In genomic region chr6:14121936-14122344, GRCh38 we compare ENCODE assay signal across 8 cellular contexts. TPM values are rescaled to one million over a fixed set of nuclear protein-coding genes. Genes with fewer than 3 reads are reported as not detected.
DNase-seq lines count a peak whose midpoint lies in the region; ATAC-seq and TF ChIP-seq lines count a peak whose summit lies in the region.

No MANE protein-coding gene starts in this region.

- no peaks in the 10 kb centered on the region for H3K9me3 Mint-ChIP-seq in activated naive CD4-positive, alpha-beta T cell treated with anti-CD3 and anti-CD28 coated beads, Interleukin-2, amount 50 U/mL, for 72 hours

- no peaks in the 10 kb centered on the region for H3K9me3 ChIP-seq in mammary epithelial cell (replicated peaks; ENCODE audit: insufficient read depth, low read length)
- no peaks in the 10 kb centered on the region for H3K9me3 ChIP-seq in thyroid gland

- H3K79me2 ChIP-seq in mammary epithelial cell (ENCODE audit: insufficient read depth, low read length), result no peaks in the 10 kb centered on the region

- TF ChIP-seq CTCF in mammary epithelial cell (conservative IDR thresholded peaks at IDR 0.05 in 1 of 2, IDR thresholded peaks at IDR 0.05 in 1 of 2; ENCODE audit: extremely low read depth in 1 of 2, insufficient read depth in 1 of 2, low read depth in 1 of 2, low read length in 2 of 2) (no peak), thyroid gland (IDR thresholded peaks at IDR 0.05) (no peak)

- 93% methylated on average over 4 of the region's 4 CpGs for WGBS in mammary epithelial cell (ENCODE audit: low coverage, missing lambda C conversion rate)
- WGBS in thyroid gland, 2 donors, result 89 to 93% methylated on average over 4 of the region's 4 CpGs

- in situ Hi-C loops in mammary epithelial cell (cut with MboI; ENCODE audit: low sequenced_read_pairs in 2 of 2), result no loop called here

- no peak overlapping the region for H3K27ac ChIP-seq in mammary epithelial cell (ENCODE audit: insufficient read depth, low read depth, low read length)
- no peak overlapping the region for H3K27ac ChIP-seq in thyroid gland

- peaks cover 5% of the 10 kb centered on the region for H3K4me1 ChIP-seq in mammary epithelial cell (ENCODE audit: insufficient read depth, low read length)
- peaks cover 7 to 9% of the 10 kb centered on the region in 2 donors for H3K4me1 ChIP-seq in thyroid gland

- H3K36me3 ChIP-seq in mammary epithelial cell (ENCODE audit: insufficient read depth, low read length) (no peaks in the 10 kb centered on the region), thyroid gland (no peaks in the 10 kb centered on the region)

- H3K36me3 Mint-ChIP-seq in activated naive CD4-positive, alpha-beta T cell treated with anti-CD3 and anti-CD28 coated beads, Interleukin-2, amount 50 U/mL, for 72 hours, result peaks cover 23 to 50% of the 10 kb centered on the region in 2 donors

- BruUV-seq in mammary epithelial cell (replicated peaks; lab: Mats Ljungman, UMichigan), result no TSS peak

- H3K27me3 ChIP-seq in mammary epithelial cell (ENCODE audit: insufficient read depth, low read length), result no peaks in the 10 kb centered on the region
- H3K27me3 ChIP-seq in thyroid gland, result no peaks in the 10 kb centered on the region

- DNase-seq in COLO829 (ENCODE audit: low spot score) (peak; percentile 51), mammary epithelial cell (no peak), NCI-H187 treated with DMSO at 0.1 percent for 48 hours (lab: John Stamatoyannopoulos, UW) (no peak), thyroid gland (no peak), NCI-H510A (lab: John Stamatoyannopoulos, UW) (no peak)
- DNase-seq in activated naive CD4-positive, alpha-beta T cell treated with anti-CD3 and anti-CD28 coated beads, Interleukin-2, amount 50 U/mL, for 72 hours (ENCODE audit: low spot score in 2 of 2), result peak in 1 of 2 donors; percentile 22

- H2AFZ ChIP-seq in mammary epithelial cell (ENCODE audit: low read depth, low read length), result no peak overlapping the region

- CTCF ChIA-PET in mammary epithelial cell (lab: Charles Lee; ENCODE audit: low non-redundant PET), result no interaction called here

- no peaks in the 10 kb centered on the region for H4K20me1 ChIP-seq in mammary epithelial cell (ENCODE audit: insufficient read depth, low read length)

- ATAC-seq in GM19438 (IDR thresholded peaks at IDR 0.05; ENCODE audit: low read depth, unreplicated experiment), result peak; percentile 54
- peak; percentile 57 for ATAC-seq in HG03442 (IDR thresholded peaks at IDR 0.05; ENCODE audit: unreplicated experiment)
- peak; percentile 61 to 70 for ATAC-seq in activated naive CD4-positive, alpha-beta T cell treated with anti-CD3 and anti-CD28 coated beads, Interleukin-2, amount 50 U/mL, for 72 hours

- intact Hi-C loops in mammary epithelial cell (cut with micrococcal nuclease) (no loop called here), thyroid gland (cut with DNase I) (no loop called here)

- H3K4me2 ChIP-seq in mammary epithelial cell (ENCODE audit: insufficient read depth, low read depth, low read length), result no peak overlapping the region

- no peak overlapping the region for H3K4me3 ChIP-seq in mammary epithelial cell (replicated peaks in 1 of 3; ENCODE audit: insufficient read depth in 1 of 3, low read depth in 2 of 3, low read length in 3 of 3)
- no peak overlapping the region for H3K4me3 ChIP-seq in thyroid gland (replicated peaks in 1 of 3)

- TF ChIP-seq POLR2A in thyroid gland (IDR thresholded peaks at IDR 0.05), result no peak

- no peak overlapping the region for H3K9ac ChIP-seq in mammary epithelial cell (ENCODE audit: insufficient read depth, low read length)

- H3K27ac Mint-ChIP-seq in activated naive CD4-positive, alpha-beta T cell treated with anti-CD3 and anti-CD28 coated beads, Interleukin-2, amount 50 U/mL, for 72 hours, result peak overlapping the region in 1 of 2 donors; percentile 87

- dilution Hi-C loops in mammary epithelial cell (cut with HindIII; ENCODE audit: low sequenced_read_pairs), result no loop called here

RNA-seq across cellular contexts. Expression of gene CD83, which starts 4.4 kb away (rescaled TPM):
- total RNA-seq in activated naive CD4-positive, alpha-beta T cell treated with anti-CD3 and anti-CD28 coated beads, Interleukin-2, amount 50 U/mL, for 72 hours, result 10 to 100 TPM in 1 of 2 donors, 1 to 10 TPM in 1; 8.9 to 13.8 TPM
- total RNA-seq in mammary epithelial cell (1 to 10 TPM in 1 of 2 donors, under 1 TPM in 1; 0.83 to 4.4 TPM), thyroid gland (1 to 10 TPM; 3.0 to 4.7 (median 3.4) TPM)
- polyA plus RNA-seq in mammary epithelial cell, result 1.9 TPM
- 1.8 TPM for polyA minus RNA-seq in mammary epithelial cell
